ENCODE assay signal across 18 cellular contexts in the genomic region with DNA sequence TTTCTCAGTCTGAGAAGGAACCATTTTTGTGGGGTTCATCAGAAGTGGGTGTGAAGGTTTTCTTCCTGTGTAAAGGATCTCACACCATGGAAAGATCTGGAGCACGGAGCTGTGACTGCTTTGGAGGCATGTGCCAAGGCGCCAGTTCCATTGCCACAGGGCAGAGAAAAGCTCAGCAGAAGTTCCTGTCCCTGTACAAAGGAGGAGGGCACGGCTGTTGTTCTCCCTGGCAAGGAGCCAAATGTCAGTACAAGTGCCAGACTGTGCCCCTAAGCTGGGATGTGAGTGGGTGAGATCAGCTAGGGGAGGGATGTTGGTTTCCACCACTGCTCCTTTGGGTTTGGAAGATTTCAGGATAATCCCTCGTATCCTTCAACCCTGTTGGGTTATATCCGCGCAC.
DNase-seq lines count a peak whose midpoint lies in the region; ATAC-seq, FAIRE-seq and TF ChIP-seq lines count a peak whose summit lies in the region.
"Had no signal": no experiment of that assay in that cellular context is flagged by ENCODE, and none has a peak within 500 bp of the region (broad histone marks: within the 10 kb centered on the region; RNA-seq: fewer than 3 reads in every experiment).

No MANE protein-coding gene starts in this region.

- H3K27ac ChIP-seq in HL-60 (replicated peaks) (peak overlapping the region; percentile 73), kidney (ENCODE audit: low read depth in 2 of 2, low read length in 2 of 2) (no peak overlapping the region)

- H3K9me3 ChIP-seq in kidney (ENCODE audit: control insufficient read depth in 1 of 2, low read length in 2 of 2), result no peaks in the 10 kb centered on the region

- FAIRE-seq in kidney (lab: Jason Lieb, UNC), result no peak
- no peak for FAIRE-seq in D721Med (lab: Jason Lieb, UNC)

- no peaks in the 10 kb centered on the region for H3K36me3 Mint-ChIP-seq in CD14-positive monocyte
- H3K36me3 Mint-ChIP-seq: CD4-positive, CD25-positive, alpha-beta regulatory T cell had no signal

- TF ChIP-seq CTCF in CD14-positive monocyte (IDR thresholded peaks at IDR 0.05) (no peak), HL-60 (IDR thresholded peaks at IDR 0.05; ENCODE audit: insufficient read depth, low read length) (no peak), kidney (IDR thresholded peaks at IDR 0.05; ENCODE audit: borderline replicate concordance, extremely low read depth, insufficient read depth) (no peak), D721Med (IDR thresholded peaks at IDR 0.05; ENCODE audit: insufficient read depth, missing control alignments) (no peak)

- H3K27me3 Mint-ChIP-seq in CD14-positive monocyte (ENCODE audit: low read depth in 3 of 3), result peaks cover 0 to 3% (median 0%) of the 10 kb centered on the region in 3 donors

- no peak for ATAC-seq in HG03025 (IDR thresholded peaks at IDR 0.05; ENCODE audit: low FRiP score, unreplicated experiment)
- ATAC-seq: GM23338, left lobe of liver, PC-3 had no signal

- no peak overlapping the region for H3K4me3 ChIP-seq in HL-60 (replicated peaks; ENCODE audit: insufficient read depth, low read length)
- peak overlapping the region; percentile 15 to 23 for H3K4me3 ChIP-seq in kidney (ENCODE audit: low read length in 2 of 2)
- H3K4me3 ChIP-seq: GM23338 had no signal

- DNase-seq in CD14-positive monocyte (ENCODE audit: low spot score), result no peak
- peak in 1 of 2 experiments; percentile 76 for DNase-seq in HL-60 (ENCODE audit: low read depth in 1 of 2, low spot score in 1 of 2)
- peak; percentile 14 for DNase-seq in NCI-H510A (lab: John Stamatoyannopoulos, UW)
- no peak for DNase-seq in kidney
- no peak for DNase-seq in stimulated activated CD4-positive, alpha-beta T cell treated with anti-CD3 and anti-CD28 coated beads, Interleukin-4, amount 100 ng/mL, for 4 hours
- DNase-seq in retina, result no peak
- DNase-seq in D721Med (ENCODE audit: insufficient read length, low spot score), result no peak
- DNase-seq: activated CD4-positive, alpha-beta T cell treated with anti-CD3 and anti-CD28 coated beads, Interleukin-2, amount 10 ng/mL, durations not matched to agents 24 days and 14 days; amniotic stem cell; CD4-positive, CD25-positive, alpha-beta regulatory T cell; erythroblast; hippocampal formation; NCI-H2081 treated with DMSO at 0.1 percent for 48 hours; PC-3 had no signal

- no peak overlapping the region for H3K9ac ChIP-seq in kidney (ENCODE audit: low read length in 2 of 2)

- no peaks in the 10 kb centered on the region for H3K36me3 ChIP-seq in kidney (ENCODE audit: control insufficient read depth in 1 of 2, insufficient read depth in 2 of 2, low read length in 2 of 2)

- intact Hi-C loops in CD14-positive monocyte (cut with micrococcal nuclease) (no loop called here), kidney (cut with DNase I) (no loop called here)

- H3K27me3 ChIP-seq in HL-60 (ENCODE audit: insufficient read depth, poor library complexity, severe bottlenecking), result no peaks in the 10 kb centered on the region

- H3K27ac Mint-ChIP-seq in CD14-positive monocyte, result peak overlapping the region in 5 of 7 donors; percentile 7 to 83 (median 51)
- H3K27ac Mint-ChIP-seq: activated CD4-positive, alpha-beta T cell treated with anti-CD3 and anti-CD28 coated beads, Interleukin-2, amount 10 ng/mL, durations not matched to agents 24 days and 14 days; activated T-helper 1 cell treated with anti-CD3 and anti-CD28 coated beads, Interleukin-12 subunit alpha, Interleukin-12 subunit beta, Interleukin-2, Interleukin-4 antibody, amounts not matched to agents 30 ng/mL and 10 ng/mL and 1 ng/mL, durations not matched to agents 14 hours and 24 hours and 36 hours; CD4-positive, CD25-positive, alpha-beta regulatory T cell; GM23338 had no signal

- no peaks in the 10 kb centered on the region for H3K9me3 Mint-ChIP-seq in CD14-positive monocyte
- H3K9me3 Mint-ChIP-seq: activated CD4-positive, alpha-beta T cell treated with anti-CD3 and anti-CD28 coated beads, Interleukin-2, amount 10 ng/mL, durations not matched to agents 24 days and 14 days; activated T-helper 1 cell treated with anti-CD3 and anti-CD28 coated beads, Interleukin-12 subunit alpha, Interleukin-12 subunit beta, Interleukin-2, Interleukin-4 antibody, amounts not matched to agents 30 ng/mL and 10 ng/mL and 1 ng/mL, durations not matched to agents 14 hours and 24 hours and 36 hours; CD4-positive, CD25-positive, alpha-beta regulatory T cell; GM23338 had no signal

- H3K4me1 ChIP-seq in kidney (ENCODE audit: control insufficient read depth in 1 of 2, insufficient read depth in 1 of 2, low read depth in 1 of 2, low read length in 2 of 2), result peaks cover 5 to 6% of the 10 kb centered on the region in 2 donors

- H3K4me3 Mint-ChIP-seq in CD14-positive monocyte, result peak overlapping the region in 1 of 2 donors; percentile 82
- H3K4me3 Mint-ChIP-seq: activated CD4-positive, alpha-beta T cell treated with anti-CD3 and anti-CD28 coated beads, Interleukin-2, amount 10 ng/mL, durations not matched to agents 24 days and 14 days; activated T-helper 1 cell treated with anti-CD3 and anti-CD28 coated beads, Interleukin-12 subunit alpha, Interleukin-12 subunit beta, Interleukin-2, Interleukin-4 antibody, amounts not matched to agents 30 ng/mL and 10 ng/mL and 1 ng/mL, durations not matched to agents 14 hours and 24 hours and 36 hours; CD4-positive, CD25-positive, alpha-beta regulatory T cell; GM23338 had no signal

- H3K4me1 Mint-ChIP-seq in CD14-positive monocyte, result peaks cover 15% of the 10 kb centered on the region
- H3K4me1 Mint-ChIP-seq: GM23338 had no signal
